Comparison of ENCODE assay signal across 18 cellular contexts in the genomic region with DNA sequence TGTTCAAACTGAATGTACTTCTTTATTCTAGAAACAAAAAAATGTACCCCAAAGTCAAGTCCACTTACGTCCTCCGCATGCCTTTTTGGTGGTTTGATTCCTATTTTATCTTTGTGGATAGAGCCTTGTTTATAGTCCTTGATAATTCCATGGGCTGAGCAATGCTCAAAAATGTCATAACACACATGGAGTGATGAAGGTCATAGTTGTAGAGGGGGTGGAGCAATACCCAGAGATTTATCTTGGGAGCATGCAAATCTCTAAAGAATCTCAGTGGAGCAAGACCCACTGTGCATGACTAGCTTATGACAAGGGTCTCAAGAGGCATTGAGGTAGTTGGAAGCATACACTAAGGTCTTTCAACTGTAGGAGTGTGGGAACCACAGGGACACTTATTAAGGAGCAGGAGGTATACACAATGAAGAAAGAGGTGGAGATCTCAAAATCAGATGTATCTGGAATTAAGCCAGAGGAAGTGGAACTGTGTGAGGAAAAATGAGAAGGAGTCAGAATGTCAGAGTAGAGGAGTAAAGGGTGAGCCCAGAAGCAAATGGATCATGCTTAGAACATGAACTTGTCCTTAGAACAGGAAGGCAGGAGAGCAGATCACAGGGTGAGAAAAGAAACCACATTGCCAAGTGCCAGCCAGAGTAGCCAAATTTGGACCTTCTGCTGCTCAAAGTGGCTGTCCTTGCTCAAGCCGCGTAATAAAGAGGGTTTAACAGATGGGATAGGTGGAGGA.
DNase-seq lines count a peak whose midpoint lies in the region; ATAC-seq, FAIRE-seq and TF ChIP-seq lines count a peak whose summit lies in the region.
"Had no signal": no experiment of that assay in that cellular context is flagged by ENCODE, and none has a peak within 500 bp of the region (broad histone marks: within the 10 kb centered on the region; RNA-seq: fewer than 3 reads in every experiment).

No MANE protein-coding gene starts in this region.

- no peak overlapping the region for H4K8ac ChIP-seq in mesenchymal stem cell (ENCODE audit: low read length)

- no peak overlapping the region for H3K4me2 ChIP-seq in HepG2 (ENCODE audit: low read depth, low read length)
- no peak overlapping the region for H3K4me2 ChIP-seq in mesenchymal stem cell (ENCODE audit: low read length, poor library complexity, severe bottlenecking)

- TF ChIP-seq POLR2A in HepG2 (IDR thresholded peaks at IDR 0.05; ENCODE audit: insufficient read depth in 1 of 2, low read depth in 2 of 2, low read length in 2 of 2), result no peak
- no peak for TF ChIP-seq POLR2A in right lobe of liver (IDR thresholded peaks at IDR 0.05)

- CTCF ChIA-PET in HepG2 (lab: Yijun Ruan, JAX; ENCODE audit: low intra/inter-chr PET ratio, low total read pairs), result no interaction called here

- no peak overlapping the region for H3K4me3 ChIP-seq in HepG2 (replicated peaks in 1 of 3; ENCODE audit: insufficient read depth in 1 of 3, low read depth in 2 of 3, low read length in 3 of 3)
- no peak overlapping the region for H3K4me3 ChIP-seq in right lobe of liver
- no peak overlapping the region for H3K4me3 ChIP-seq in mesenchymal stem cell (ENCODE audit: insufficient read depth in 1 of 2, low read depth in 1 of 2, low read length in 2 of 2)

- H2AK5ac ChIP-seq in mesenchymal stem cell (ENCODE audit: low read length, severe bottlenecking), result no peak overlapping the region

- TF ChIP-seq RAD21 in HepG2 (CRISPR knock-in tag; IDR thresholded peaks at IDR 0.05), result no peak

- no peaks in the 10 kb centered on the region for H3K27me3 ChIP-seq in HepG2 (ENCODE audit: control insufficient read depth in 1 of 2, insufficient read depth in 2 of 2, low read length in 2 of 2)
- no peaks in the 10 kb centered on the region for H3K27me3 ChIP-seq in right lobe of liver
- H3K27me3 ChIP-seq in mesenchymal stem cell (ENCODE audit: control insufficient read depth in 1 of 2, insufficient read depth in 1 of 2, low read length in 2 of 2), result no peaks in the 10 kb centered on the region

- 81% methylated on average over 4 of the region's 4 CpGs for WGBS in HepG2 (ENCODE audit: low lambda C conversion rate)
- 81% methylated on average over 4 of the region's 4 CpGs for WGBS in right lobe of liver (ENCODE audit: insufficient coverage, low coverage, low lambda C conversion rate, missing lambda C conversion rate)
- WGBS in mesenchymal stem cell, result 98% methylated on average over 4 of the region's 4 CpGs

- no peak overlapping the region for H3K4ac ChIP-seq in mesenchymal stem cell (ENCODE audit: low read depth in 1 of 2, low read length in 2 of 2)

- in situ Hi-C loops in HepG2 (cut with HindIII; ENCODE audit: extremely low pct_ligation_motif_present, low pct_unique_long_range_greater_than_20kb), result no loop called here

- H3K9ac ChIP-seq in HepG2 (ENCODE audit: insufficient read depth, low read depth, low read length) (no peak overlapping the region), mesenchymal stem cell (ENCODE audit: low read length) (peak overlapping the region; percentile 21)

- H3K79me1 ChIP-seq in mesenchymal stem cell (replicated peaks; ENCODE audit: low read length, poor library complexity, severe bottlenecking), result no peaks in the 10 kb centered on the region

- no peak overlapping the region for H2BK5ac ChIP-seq in mesenchymal stem cell (ENCODE audit: low read depth, low read length, poor library complexity, severe bottlenecking)

- no peak overlapping the region for H2BK120ac ChIP-seq in mesenchymal stem cell (ENCODE audit: low read depth, low read length)

- no peaks in the 10 kb centered on the region for H3K79me2 ChIP-seq in HepG2 (ENCODE audit: insufficient read depth, low read length)

- H3K14ac ChIP-seq in mesenchymal stem cell (ENCODE audit: low read length in 2 of 2), result no peak overlapping the region

- H2AFZ ChIP-seq in HepG2 (ENCODE audit: low read length), result no peak overlapping the region
- H2AFZ ChIP-seq in mesenchymal stem cell (ENCODE audit: low read depth, low read length), result no peak overlapping the region

- TF ChIP-seq CTCF in HepG2 (CRISPR knock-in tag; IDR thresholded peaks at IDR 0.05) (no peak), right lobe of liver (IDR thresholded peaks at IDR 0.05) (no peak)

- ATAC-seq in HepG2, result no peak
- ATAC-seq in right lobe of liver, result no peak
- ATAC-seq in esophagus mucosa, result no peak

- no peaks in the 10 kb centered on the region for H3K4me1 ChIP-seq in HepG2 (ENCODE audit: insufficient read depth, low read length)
- no peaks in the 10 kb centered on the region for H3K4me1 ChIP-seq in right lobe of liver
- no peaks in the 10 kb centered on the region for H3K4me1 ChIP-seq in mesenchymal stem cell (ENCODE audit: control insufficient read depth, insufficient read depth, low read depth, low read length)

- H3K36me3 ChIP-seq in HepG2 (replicated peaks in 1 of 2; ENCODE audit: control insufficient read depth in 1 of 2, insufficient read depth in 2 of 2, low read length in 2 of 2), result no peaks in the 10 kb centered on the region
- H3K36me3 ChIP-seq in right lobe of liver, result no peaks in the 10 kb centered on the region
- H3K36me3 ChIP-seq in mesenchymal stem cell (ENCODE audit: control insufficient read depth in 1 of 2, insufficient read depth in 2 of 2, low read depth in 1 of 2, low read length in 2 of 2), result no peaks in the 10 kb centered on the region

- intact Hi-C loops in HepG2 (cut with micrococcal nuclease; ENCODE audit: unreplicated experiment) (no loop called here), right lobe of liver (cut with DNase I) (no loop called here)

- no peaks in the 10 kb centered on the region for H3K9me3 ChIP-seq in HepG2 (ENCODE audit: low read length)
- no peaks in the 10 kb centered on the region for H3K9me3 ChIP-seq in right lobe of liver
- no peaks in the 10 kb centered on the region for H3K9me3 ChIP-seq in mesenchymal stem cell (ENCODE audit: control insufficient read depth, low read length)

- no peak overlapping the region for H3K18ac ChIP-seq in mesenchymal stem cell (ENCODE audit: low read depth in 1 of 2, low read length in 2 of 2)

- TF ChIP-seq EP300 in HepG2 (IDR thresholded peaks at IDR 0.05; ENCODE audit: low read depth in 2 of 2, low read length in 2 of 2) (no peak), HepG2 (CRISPR knock-in tag; IDR thresholded peaks at IDR 0.05; ENCODE audit: borderline replicate concordance) (no peak)

- POLR2A ChIA-PET in HepG2 (lab: Yijun Ruan, JAX), result no interaction called here

- H4K20me1 ChIP-seq in HepG2 (ENCODE audit: insufficient read depth, low read length), result no peaks in the 10 kb centered on the region

- no TSS peak for BruUV-seq in HepG2 (replicated peaks; lab: Mats Ljungman, UMichigan)

- H3K27ac ChIP-seq in HepG2 (ENCODE audit: extremely low read length, insufficient read depth, low read length), result no peak overlapping the region
- H3K27ac ChIP-seq in right lobe of liver, result no peak overlapping the region
- no peak overlapping the region for H3K27ac ChIP-seq in mesenchymal stem cell (ENCODE audit: low read length, poor library complexity, severe bottlenecking)

- H4K91ac ChIP-seq in mesenchymal stem cell (ENCODE audit: low read length), result no peak overlapping the region

- no peak for FAIRE-seq in HepG2 (lab: Jason Lieb, UNC)
- FAIRE-seq: HTR-8/SVneo had no signal

- H2BK12ac ChIP-seq in mesenchymal stem cell (ENCODE audit: low read length in 2 of 2), result no peak overlapping the region

- DNase-seq in HepG2 (ENCODE audit: low spot score), result no peak
- DNase-seq in right lobe of liver, result no peak
- peak; percentile 19 for DNase-seq in fibroblast of peridontal ligament (ENCODE audit: extremely low read depth)
- DNase-seq in mesenchymal stem cell, result no peak
- DNase-seq in MV-4-11 (lab: John Stamatoyannopoulos, UW), result no peak
- DNase-seq in NCI-H2081 (lab: John Stamatoyannopoulos, UW), result no peak
- no peak for DNase-seq in NCI-H69 (lab: John Stamatoyannopoulos, UW)
- DNase-seq: C1 segment of cervical spinal cord; CD8-positive, alpha-beta memory T cell; DND-41; H9; MM.1S; NCI-H187; NCI-H2227 treated with DMSO at 0.1 percent for 48 hours; NCI-H510A treated with DMSO at 0.1 percent for 48 hours; NCI-H82 had no signal

- no peak overlapping the region for H3K23ac ChIP-seq in mesenchymal stem cell (ENCODE audit: low read length in 2 of 2)

- no peak overlapping the region for H2BK15ac ChIP-seq in mesenchymal stem cell (ENCODE audit: low read depth, poor library complexity, severe bottlenecking)

TF ChIP-seq in HepG2, 621 proteins besides CTCF, POLR2A, EP300 and RAD21:
- TF ChIP-seq KDM1A (CRISPR knock-in tag; IDR thresholded peaks at IDR 0.05) (no peak), NBN (conservative IDR thresholded peaks at IDR 0.05) (0 out of 2 replicates have a peak, but pooled peaks have one; percentile 50)
